Comparison of ENCODE assay signal across 1 cellular context in genomic region chr5:150142189-150142788, GRCh38.
TF ChIP-seq lines count a peak whose summit lies in the region.

No MANE protein-coding gene starts in this region.

TF ChIP-seq in HepG2, 621 proteins besides CTCF, POLR2A, EP300 and RAD21 (continued from another document and continues in another):
- TF ChIP-seq ZBTB26 (CRISPR knock-in tag; IDR thresholded peaks at IDR 0.05; ENCODE audit: borderline replicate concordance): no peak
- no peak for TF ChIP-seq ZBTB3 (CRISPR knock-in tag; IDR thresholded peaks at IDR 0.05; ENCODE audit: borderline replicate concordance, low read depth)
- no peak for TF ChIP-seq PHF8 (CRISPR knock-in tag; IDR thresholded peaks at IDR 0.05)
- TF ChIP-seq ARHGAP35 (CRISPR knock-in tag; IDR thresholded peaks at IDR 0.05; ENCODE audit: borderline replicate concordance): no peak
- no peak for TF ChIP-seq TEF (CRISPR knock-in tag; IDR thresholded peaks at IDR 0.05)
- TF ChIP-seq FOXP4 (CRISPR knock-in tag; IDR thresholded peaks at IDR 0.05): no peak
- no peak for TF ChIP-seq ATF1 (CRISPR knock-in tag; IDR thresholded peaks at IDR 0.05)
- TF ChIP-seq ZNF180 (CRISPR knock-in tag; IDR thresholded peaks at IDR 0.05; ENCODE audit: borderline replicate concordance, low read depth): no peak
- TF ChIP-seq ETV6 (CRISPR knock-in tag; conservative IDR thresholded peaks at IDR 0.05): no peak
- no peak for TF ChIP-seq ZNF639 (CRISPR knock-in tag; conservative IDR thresholded peaks at IDR 0.05)
- no peak for TF ChIP-seq ZNF629 (CRISPR knock-in tag; conservative IDR thresholded peaks at IDR 0.05)
- no peak for TF ChIP-seq ZNF777 (CRISPR knock-in tag; IDR thresholded peaks at IDR 0.05)
- TF ChIP-seq TFDP1 (CRISPR knock-in tag; IDR thresholded peaks at IDR 0.05; ENCODE audit: borderline replicate concordance): peak; percentile 85
- no peak for TF ChIP-seq ZSCAN25 (CRISPR knock-in tag; IDR thresholded peaks at IDR 0.05)
- 0 out of 2 replicates have a peak, but pooled peaks have one; percentile 48 for TF ChIP-seq ZNF142 (CRISPR knock-in tag; IDR thresholded peaks at IDR 0.05)
- no peak for TF ChIP-seq TGIF2 (CRISPR knock-in tag; IDR thresholded peaks at IDR 0.05)
- no peak for TF ChIP-seq ZNF432 (CRISPR knock-in tag; IDR thresholded peaks at IDR 0.05; ENCODE audit: borderline replicate concordance)
- TF ChIP-seq NFKB2 (CRISPR knock-in tag; IDR thresholded peaks at IDR 0.05; ENCODE audit: borderline replicate concordance): peak; percentile 81; the same call in 1 of the 2 replicates
- no peak for TF ChIP-seq MXD1 (CRISPR knock-in tag; IDR thresholded peaks at IDR 0.05)
- TF ChIP-seq SKIL (CRISPR knock-in tag; IDR thresholded peaks at IDR 0.05; ENCODE audit: borderline replicate concordance): 0 out of 2 replicates have a peak, but pooled peaks have one; percentile 15
- no peak for TF ChIP-seq ZNF570 (CRISPR knock-in tag; IDR thresholded peaks at IDR 0.05; ENCODE audit: borderline replicate concordance)
- TF ChIP-seq ZMYM2 (CRISPR knock-in tag; IDR thresholded peaks at IDR 0.05): 0 out of 2 replicates have a peak, but pooled peaks have one; percentile 44
- no peak for TF ChIP-seq JUN (CRISPR knock-in tag; IDR thresholded peaks at IDR 0.05)
- peak; percentile 54; the same call in 1 of the 2 replicates for TF ChIP-seq HNF4G (IDR thresholded peaks at IDR 0.05; ENCODE audit: borderline replicate concordance, low read depth, low read length)
- no peak; the same call in 1 of the 2 replicates for TF ChIP-seq HNF4G (CRISPR knock-in tag; IDR thresholded peaks at IDR 0.05; ENCODE audit: borderline replicate concordance, low read depth)
- no peak for TF ChIP-seq SMYD3 (CRISPR knock-in tag; IDR thresholded peaks at IDR 0.05)
- no peak for TF ChIP-seq ATF5 (CRISPR knock-in tag; IDR thresholded peaks at IDR 0.05; ENCODE audit: low read depth)
- no peak for TF ChIP-seq NR0B2 (CRISPR knock-in tag; IDR thresholded peaks at IDR 0.05)
- no peak for TF ChIP-seq DNMT1 (CRISPR knock-in tag; IDR thresholded peaks at IDR 0.05)
- no peak for TF ChIP-seq REPIN1 (CRISPR knock-in tag; IDR thresholded peaks at IDR 0.05; ENCODE audit: borderline replicate concordance, low read depth)
- no peak for TF ChIP-seq ARID3A (IDR thresholded peaks at IDR 0.05; ENCODE audit: low read depth, low read length)
- peak; percentile 22 for TF ChIP-seq IKZF4 (CRISPR knock-in tag; IDR thresholded peaks at IDR 0.05; ENCODE audit: borderline replicate concordance, low read depth, not compliant biosample characterization)
- TF ChIP-seq FOSL2 (CRISPR knock-in tag; IDR thresholded peaks at IDR 0.05): peak; percentile 46
- TF ChIP-seq LBX2 (CRISPR knock-in tag; IDR thresholded peaks at IDR 0.05; ENCODE audit: borderline replicate concordance): 0 out of 2 replicates have a peak, but pooled peaks have one; percentile 26
- no peak for TF ChIP-seq ZKSCAN5 (CRISPR knock-in tag; IDR thresholded peaks at IDR 0.05)
- 0 out of 2 replicates have a peak, but pooled peaks have one; percentile 27 for TF ChIP-seq ZNF749 (CRISPR knock-in tag; IDR thresholded peaks at IDR 0.05; ENCODE audit: borderline replicate concordance)
- no peak for TF ChIP-seq SOX13 (IDR thresholded peaks at IDR 0.05)
- TF ChIP-seq SOX13 (CRISPR knock-in tag; conservative IDR thresholded peaks at IDR 0.05 in 1 of 2, IDR thresholded peaks at IDR 0.05 in 1 of 2): peak in 1 of 2 experiments; percentile 42; a peak in 1 of 4 replicates
- TF ChIP-seq HNF1B (CRISPR knock-in tag; IDR thresholded peaks at IDR 0.05): no peak
